8 cellular contexts compared by ENCODE assay signal in genomic region chr15:34109775-34110663, GRCh38. TPM values are rescaled to one million over a fixed set of nuclear protein-coding genes. Genes with fewer than 3 reads are reported as not detected.
DNase-seq lines count a peak whose midpoint lies in the region; ATAC-seq and TF ChIP-seq lines count a peak whose summit lies in the region.

No MANE protein-coding gene starts in this region.

- no peak overlapping the region for H3K27ac ChIP-seq in CD4-positive, alpha-beta T cell (ENCODE audit: low read depth, low read length)
- no peak overlapping the region for H3K27ac ChIP-seq in stomach

- CTCF ChIA-PET in CD4-positive, alpha-beta T cell (lab: Charles Lee), result interaction anchor here (0.9 to 2.8 kb wide), 2 partner anchors 99 to 257 kb away, joined by 3 to 20 read pairs; partner anchors contain the start of genes KATNBL1 and LPCAT4

- no peak for TF ChIP-seq EP300 in stomach (IDR thresholded peaks at IDR 0.05)

- no peak for DNase-seq in CD4-positive, alpha-beta T cell
- DNase-seq in GM20000 (ENCODE audit: low spot score), result peak; percentile 28
- DNase-seq in RPMI7951 (ENCODE audit: low read depth), result peak; percentile 54
- peak; percentile 69 for DNase-seq in fibroblast of pulmonary artery (ENCODE audit: low read depth)
- DNase-seq in stomach, result no peak
- no peak for DNase-seq in activated CD4-positive, CD25-positive, alpha-beta regulatory T cell treated with anti-CD3 and anti-CD28 coated beads, Interleukin-2, amount 50 U/mL, for 72 hours
- no peak for DNase-seq in stimulated activated naive CD8-positive, alpha-beta T cell treated with anti-CD3 and anti-CD28 coated beads, Interleukin-15, Interleukin-2, amounts not matched to agents 100 U/mL and 50 U/mL, for 24 hours
- no peak for DNase-seq in omental fat pad (ENCODE audit: low spot score)

- no peak overlapping the region for H3K4me3 ChIP-seq in fibroblast of pulmonary artery (replicated peaks; ENCODE audit: low read depth, low read length)
- H3K4me3 ChIP-seq in stomach, result no peak overlapping the region

- peak; percentile 24 for ATAC-seq in CD4-positive, alpha-beta T cell (ENCODE audit: poor library complexity)
- ATAC-seq in stimulated activated naive CD8-positive, alpha-beta T cell treated with anti-CD3 and anti-CD28 coated beads, Interleukin-15, Interleukin-2, amounts not matched to agents 100 U/mL and 50 U/mL, for 24 hours, result no peak
- no peak for ATAC-seq in omental fat pad (ENCODE audit: low FRiP score)

- peak; percentile 31 for TF ChIP-seq CTCF in CD4-positive, alpha-beta T cell (IDR thresholded peaks at IDR 0.05)
- TF ChIP-seq CTCF in GM20000 (IDR thresholded peaks at IDR 0.05; ENCODE audit: extremely low read depth, missing control alignments), result peak; percentile 56
- TF ChIP-seq CTCF in fibroblast of pulmonary artery (IDR thresholded peaks at IDR 0.05; ENCODE audit: low read length, missing control alignments), result peak; percentile 87
- peak in 5 of 7 experiments; percentile 10 to 53 (median 37) for TF ChIP-seq CTCF in stomach (IDR thresholded peaks at IDR 0.05)
- TF ChIP-seq CTCF in omental fat pad (IDR thresholded peaks at IDR 0.05), result no peak

- no peaks in the 10 kb centered on the region for H3K27me3 ChIP-seq in CD4-positive, alpha-beta T cell (ENCODE audit: control insufficient read depth, insufficient read depth, low read length)
- no peaks in the 10 kb centered on the region for H3K27me3 ChIP-seq in stomach

- POLR2A ChIA-PET in CD4-positive, alpha-beta T cell (lab: Charles Lee), result interaction anchor here (0.6 to 1.4 kb wide), 4 partner anchors 9 to 257 kb away, joined by 3 to 5 read pairs (median 3); partner anchors contain the start of genes EMC7, KATNBL1 and LPCAT4

- WGBS in stomach, 5 donors, result 62 to 69% (median 64%) methylated on average over 5 of the region's 5 CpGs

- no peaks in the 10 kb centered on the region for H3K36me3 ChIP-seq in stomach

- no peak for TF ChIP-seq POLR2A in stomach (IDR thresholded peaks at IDR 0.05)

- intact Hi-C loops in CD4-positive, alpha-beta T cell (cut with DNase I, micrococcal nuclease), result loop anchor here in 1 of 2 experiments (5.0 kb wide), 1 partner anchor 477 kb away; no protein-coding TSS in a partner anchor
- intact Hi-C loops in stomach (cut with DNase I; ENCODE audit: low total_unique reads), result no loop called here

- no peak overlapping the region for H3K4me3 Mint-ChIP-seq in CD4-positive, alpha-beta T cell

- H3K27ac Mint-ChIP-seq in CD4-positive, alpha-beta T cell, result no peak overlapping the region

- no peaks in the 10 kb centered on the region for H3K27me3 Mint-ChIP-seq in CD4-positive, alpha-beta T cell

- H3K4me1 ChIP-seq in stomach, result no peaks in the 10 kb centered on the region

- no peaks in the 10 kb centered on the region for H3K9me3 ChIP-seq in CD4-positive, alpha-beta T cell (ENCODE audit: control insufficient read depth, low read length)
- no peaks in the 10 kb centered on the region for H3K9me3 ChIP-seq in stomach

- peaks cover 3% of the 10 kb centered on the region for H3K36me3 Mint-ChIP-seq in CD4-positive, alpha-beta T cell (ENCODE audit: low read depth)

- no peaks in the 10 kb centered on the region for H3K4me1 Mint-ChIP-seq in CD4-positive, alpha-beta T cell (ENCODE audit: low read depth)

- H3K9me3 Mint-ChIP-seq in CD4-positive, alpha-beta T cell, result peaks cover 4% of the 10 kb centered on the region

RNA-seq across cellular contexts. Expression of gene PGBD4, which starts 8.1 kb away (rescaled TPM):
- 1 to 10 TPM; 2.3 to 2.6 TPM for total RNA-seq in CD4-positive, alpha-beta T cell
- total RNA-seq in RPMI7951 (2014; rRNA removed; shearing (Covaris generic)), result 1.5 and 2.5 TPM in 2 replicates
- total RNA-seq in stomach (1 to 10 TPM in 2 of 5 donors, under 1 TPM in 2, not detected in 1; 0.58 to 1.9 (median 1.4) TPM), omental fat pad (1 to 10 TPM in 2 of 4 donors, under 1 TPM in 2; 0.84 to 1.3 (median 0.98) TPM)
- under 1 TPM; 0.15 to 0.78 (median 0.44) TPM for polyA plus RNA-seq in stomach

RNA-seq across cellular contexts. Expression of gene EMC7, which starts 8.4 kb away (rescaled TPM):
- 10 to 100 TPM; 54.0 to 54.6 TPM for total RNA-seq in CD4-positive, alpha-beta T cell
- total RNA-seq in RPMI7951 (2014; rRNA removed; shearing (Covaris generic)), result 55.7 and 68.5 TPM in 2 replicates
- 10 to 100 TPM; 23.2 to 54.7 (median 31.5) TPM for total RNA-seq in stomach
- 10 to 100 TPM; 35.3 to 73.5 (median 39.0) TPM for polyA plus RNA-seq in stomach
- 10 to 100 TPM; 33.0 to 47.8 (median 36.8) TPM for total RNA-seq in omental fat pad

Comparison
In these comparisons a context has a peak if more than half of its experiments do, and no peak if none do; other contexts are left out.
1. DNase-seq: peak in GM20000 (single experiment), RPMI7951 (single experiment) and fibroblast of pulmonary artery (single experiment); none in CD4-positive, alpha-beta T cell (0 of 10), stomach (single experiment), activated CD4-positive, CD25-positive, alpha-beta regulatory T cell treated with anti-CD3 and anti-CD28 coated beads, Interleukin-2, amount 50 U/mL, for 72 hours (single experiment), stimulated activated naive CD8-positive, alpha-beta T cell treated with anti-CD3 and anti-CD28 coated beads, Interleukin-15, Interleukin-2, amounts not matched to agents 100 U/mL and 50 U/mL, for 24 hours (single experiment) and omental fat pad (single experiment).
2. CTCF ChIP-seq: peak in CD4-positive, alpha-beta T cell (single experiment), GM20000 (single experiment), fibroblast of pulmonary artery (single experiment) and stomach (5 of 7); none in omental fat pad (0 of 3).